12 cellular contexts compared by ENCODE assay signal in the genomic region with DNA sequence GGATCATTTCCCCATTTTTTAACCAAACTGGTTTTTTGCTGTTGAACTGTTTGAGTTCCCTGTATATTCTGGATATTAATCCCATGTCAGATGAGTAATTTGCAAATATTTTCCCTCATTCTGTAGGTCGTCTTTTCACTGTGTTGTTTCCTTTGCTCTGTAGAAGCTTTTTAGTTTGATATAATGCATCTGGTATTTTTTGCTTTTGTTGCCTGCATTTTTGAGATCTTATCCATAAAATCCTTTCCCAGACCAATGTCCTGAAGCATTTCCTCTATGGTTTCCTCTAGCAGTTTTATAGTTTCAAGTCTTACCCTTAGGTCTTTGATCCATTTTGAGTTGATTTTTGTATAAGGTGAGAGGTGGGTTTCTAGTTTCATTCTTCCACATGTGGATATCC.
DNase-seq lines count a peak whose midpoint lies in the region; TF ChIP-seq lines count a peak whose summit lies in the region.
"Had no signal": no experiment of that assay in that cellular context is flagged by ENCODE, and none has a peak within 500 bp of the region (broad histone marks: within the 10 kb centered on the region; RNA-seq: fewer than 3 reads in every experiment).

No MANE protein-coding gene starts in this region.

- H3K27me3 Mint-ChIP-seq in HFFc6 (ENCODE audit: insufficient read depth) = peaks cover 3% of the 10 kb centered on the region; the same call in 1 of the 2 replicates
- H3K27me3 Mint-ChIP-seq in endothelial cell (ENCODE audit: unreplicated experiment) = peaks cover 3% of the 10 kb centered on the region
- peaks cover 72% of the 10 kb centered on the region for H3K27me3 Mint-ChIP-seq in activated T-helper 2 cell treated with anti-CD3 and anti-CD28 coated beads, Interferon-gamma antibody, Interleukin-2, Interleukin-4, amounts not matched to agents 10 μg/mL and 5 μg/mL and 100 μg/mL, durations not matched to agents 14 hours and 24 hours and 36 hours (ENCODE audit: low read depth)

- intact Hi-C loops in activated T-helper 2 cell treated with anti-CD3 and anti-CD28 coated beads, Interferon-gamma antibody, Interleukin-2, Interleukin-4, amounts not matched to agents 10 μg/mL and 5 μg/mL and 100 μg/mL, durations not matched to agents 14 hours and 24 hours and 36 hours (cut with micrococcal nuclease) = no loop called here

- H3K4me3 Mint-ChIP-seq in HFFc6 (peak overlapping the region; percentile 59), endothelial cell (ENCODE audit: unreplicated experiment) (peak overlapping the region; percentile 6)
- H3K4me3 Mint-ChIP-seq in activated T-helper 2 cell treated with anti-CD3 and anti-CD28 coated beads, Interferon-gamma antibody, Interleukin-2, Interleukin-4, amounts not matched to agents 10 μg/mL and 5 μg/mL and 100 μg/mL, durations not matched to agents 14 hours and 24 hours and 36 hours (ENCODE audit: low read depth) = no peak overlapping the region
- H3K4me3 Mint-ChIP-seq: CD8-positive, alpha-beta T cell had no signal

- H3K36me3 Mint-ChIP-seq in HFFc6 (ENCODE audit: low read depth) (peaks cover 56% of the 10 kb centered on the region), endothelial cell (ENCODE audit: low read depth, unreplicated experiment) (peaks cover 43% of the 10 kb centered on the region)
- H3K36me3 Mint-ChIP-seq in activated T-helper 2 cell treated with anti-CD3 and anti-CD28 coated beads, Interferon-gamma antibody, Interleukin-2, Interleukin-4, amounts not matched to agents 10 μg/mL and 5 μg/mL and 100 μg/mL, durations not matched to agents 14 hours and 24 hours and 36 hours (ENCODE audit: low read depth) = no peaks in the 10 kb centered on the region

- peak overlapping the region; percentile 69 for H3K27ac Mint-ChIP-seq in HFFc6
- peak overlapping the region; percentile 77 for H3K27ac Mint-ChIP-seq in endothelial cell (ENCODE audit: unreplicated experiment)
- no peak overlapping the region for H3K27ac Mint-ChIP-seq in activated T-helper 2 cell treated with anti-CD3 and anti-CD28 coated beads, Interferon-gamma antibody, Interleukin-2, Interleukin-4, amounts not matched to agents 10 μg/mL and 5 μg/mL and 100 μg/mL, durations not matched to agents 14 hours and 24 hours and 36 hours
- H3K27ac Mint-ChIP-seq: CD8-positive, alpha-beta T cell had no signal

- TF ChIP-seq CTCF in HFFc6 (IDR thresholded peaks at IDR 0.05) (no peak), endothelial cell (IDR thresholded peaks at IDR 0.05; ENCODE audit: unreplicated experiment) (no peak)

- H3K9me3 Mint-ChIP-seq in HFFc6 = peaks cover 36% of the 10 kb centered on the region
- H3K9me3 Mint-ChIP-seq in endothelial cell (ENCODE audit: unreplicated experiment) = no peaks in the 10 kb centered on the region
- H3K9me3 Mint-ChIP-seq in activated T-helper 2 cell treated with anti-CD3 and anti-CD28 coated beads, Interferon-gamma antibody, Interleukin-2, Interleukin-4, amounts not matched to agents 10 μg/mL and 5 μg/mL and 100 μg/mL, durations not matched to agents 14 hours and 24 hours and 36 hours = peaks cover 23% of the 10 kb centered on the region

- H3K4me1 Mint-ChIP-seq in HFFc6 (ENCODE audit: low read depth) = peaks cover 75% of the 10 kb centered on the region
- peaks cover 59% of the 10 kb centered on the region for H3K4me1 Mint-ChIP-seq in endothelial cell (ENCODE audit: unreplicated experiment)
- H3K4me1 Mint-ChIP-seq in activated T-helper 2 cell treated with anti-CD3 and anti-CD28 coated beads, Interferon-gamma antibody, Interleukin-2, Interleukin-4, amounts not matched to agents 10 μg/mL and 5 μg/mL and 100 μg/mL, durations not matched to agents 14 hours and 24 hours and 36 hours (ENCODE audit: low read depth) = no peaks in the 10 kb centered on the region

- DNase-seq in ELR (ENCODE audit: low read depth) (peak; percentile 14), HFFc6 (peak; percentile 71), endothelial cell (ENCODE audit: low spot score) (no peak), NCI-H526 (lab: John Stamatoyannopoulos, UW) (no peak), SW480 (ENCODE audit: low spot score) (no peak)
- DNase-seq in activated T-helper 2 cell treated with anti-CD3 and anti-CD28 coated beads, Interferon-gamma antibody, Interleukin-2, Interleukin-4, amounts not matched to agents 10 μg/mL and 5 μg/mL and 100 μg/mL, durations not matched to agents 14 hours and 24 hours and 36 hours (ENCODE audit: low spot score) = no peak
- no peak for DNase-seq in activated naive CD4-positive, alpha-beta T cell treated with Interleukin-2 at 50 U/mL for 16 hours
- DNase-seq: C1 segment of cervical spinal cord; Caco-2; CD8-positive, alpha-beta T cell; DND-41; GOT3 had no signal

Comparison
In these comparisons a context has a peak if more than half of its experiments do, and no peak if none do; other contexts are left out.
1. DNase-seq: peak in ELR (single experiment) and HFFc6 (single experiment); none in endothelial cell (single experiment), NCI-H526 (0 of 2), activated T-helper 2 cell treated with anti-CD3 and anti-CD28 coated beads, Interferon-gamma antibody, Interleukin-2, Interleukin-4, amounts not matched to agents 10 μg/mL and 5 μg/mL and 100 μg/mL, durations not matched to agents 14 hours and 24 hours and 36 hours (single experiment), SW480 (single experiment) and activated naive CD4-positive, alpha-beta T cell treated with Interleukin-2 at 50 U/mL for 16 hours (single experiment).